In the genomic region with DNA sequence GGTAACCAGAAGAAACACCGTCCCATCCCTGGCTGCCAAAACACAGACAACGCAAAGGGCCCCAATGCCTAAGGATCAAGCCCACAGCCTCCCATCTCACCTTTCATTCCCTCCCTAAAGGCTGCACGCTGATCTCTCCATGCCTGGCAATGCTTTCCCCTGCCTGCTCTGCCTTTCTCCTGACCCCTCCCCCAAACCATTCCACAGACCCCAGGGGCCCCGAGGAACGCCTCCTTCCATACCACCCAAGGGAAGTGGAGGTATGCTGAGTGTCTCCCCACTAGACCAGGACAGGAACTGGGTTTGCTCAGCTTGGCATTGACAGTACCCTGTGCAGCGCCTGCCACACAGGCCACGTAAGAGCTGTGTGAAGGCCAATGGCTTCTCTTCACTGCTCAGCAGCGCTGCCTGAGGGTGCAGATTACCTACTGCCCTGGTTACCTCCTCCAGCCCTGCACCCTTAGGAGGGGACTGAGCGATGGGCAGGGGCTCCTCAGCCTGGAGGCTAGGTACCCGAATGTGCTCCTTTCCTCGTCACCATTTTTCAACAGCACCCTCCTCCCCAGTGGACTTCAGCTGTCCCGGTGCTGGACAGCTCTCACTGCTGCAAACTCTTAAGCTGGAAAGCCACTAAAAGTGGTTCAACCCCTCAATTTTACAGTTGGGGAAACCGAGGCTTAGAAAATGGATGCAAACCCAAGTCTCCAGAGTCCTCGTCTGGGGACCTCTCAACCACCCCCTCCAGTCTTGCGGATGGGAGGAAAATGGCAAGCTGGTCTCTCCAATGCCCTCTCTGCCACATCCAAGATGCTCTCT, we compare ENCODE assay signal across 12 cellular contexts. TPM values are rescaled to one million over a fixed set of nuclear protein-coding genes. Genes with fewer than 3 reads are reported as not detected.
DNase-seq lines count a peak whose midpoint lies in the region; ATAC-seq and TF ChIP-seq lines count a peak whose summit lies in the region.
"Had no signal": no experiment of that assay in that cellular context is flagged by ENCODE, and none has a peak within 500 bp of the region (broad histone marks: within the 10 kb centered on the region; RNA-seq: fewer than 3 reads in every experiment).

No MANE protein-coding gene starts in this region.

- H3K27me3 ChIP-seq in esophagus squamous epithelium: peaks cover 30 to 80% (median 47%) of the 10 kb centered on the region in 4 donors

- H3K4me3 Mint-ChIP-seq in Calu3 (ENCODE audit: low read depth, unreplicated experiment): peak overlapping the region; percentile 5
- peak overlapping the region; percentile 35 for H3K4me3 Mint-ChIP-seq in central memory CD8-positive, alpha-beta T cell
- peak overlapping the region; percentile 13 to 98 (median 68) for H3K4me3 Mint-ChIP-seq in naive B cell

- H3K9me3 Mint-ChIP-seq in Calu3 (ENCODE audit: low read depth, unreplicated experiment) (no peaks in the 10 kb centered on the region), naive B cell (peaks cover 0 to 1% (median 0%) of the 10 kb centered on the region in 7 donors)
- H3K9me3 Mint-ChIP-seq in central memory CD8-positive, alpha-beta T cell: no peaks in the 10 kb centered on the region

- intact Hi-C loops in Calu3 (cut with micrococcal nuclease; ENCODE audit: unreplicated experiment): no loop called here
- intact Hi-C loops in esophagus squamous epithelium (cut with DNase I): no loop called here

- ATAC-seq in central memory CD8-positive, alpha-beta T cell (replicated peaks; ENCODE audit: extremely low read depth, poor library complexity, severe bottlenecking): no peak
- ATAC-seq in naive B cell (ENCODE audit: low read depth in 2 of 2) (no peak), GM19023 (IDR thresholded peaks at IDR 0.05; ENCODE audit: unreplicated experiment) (no peak)
- ATAC-seq: heart left ventricle had no signal

- peaks cover 30 to 75% (median 45%) of the 10 kb centered on the region in 3 donors for H3K4me1 ChIP-seq in esophagus squamous epithelium

- H3K36me3 ChIP-seq in esophagus squamous epithelium: no peaks in the 10 kb centered on the region
- H3K36me3 ChIP-seq: adrenal gland, heart left ventricle, tibial nerve had no signal

- H3K36me3 Mint-ChIP-seq in Calu3 (ENCODE audit: insufficient read depth, unreplicated experiment): peaks cover 35% of the 10 kb centered on the region
- peaks cover 3% of the 10 kb centered on the region for H3K36me3 Mint-ChIP-seq in central memory CD8-positive, alpha-beta T cell (ENCODE audit: insufficient read depth)
- no peaks in the 10 kb centered on the region for H3K36me3 Mint-ChIP-seq in naive B cell

- DNase-seq in Calu3 (no peak), NB4 (ENCODE audit: low read depth) (peak; percentile 52), naive B cell (no peak), anterior cingulate cortex (lab: John Stamatoyannopoulos, UW) (no peak), esophagus squamous epithelium (lab: John Stamatoyannopoulos, UW) (no peak)
- DNase-seq in central memory CD8-positive, alpha-beta T cell (ENCODE audit: low spot score in 2 of 2): no peak
- no peak for DNase-seq in stimulated activated CD4-positive, alpha-beta T cell treated with anti-CD3 and anti-CD28 coated beads, Interleukin-1b, Interleukin-23, amount 100 ng/mL, for 48 hours
- DNase-seq: heart left ventricle; stimulated activated CD4-positive, alpha-beta T cell treated with anti-CD3 and anti-CD28 coated beads, Interleukin-4, amount 100 ng/mL, for 1 hour had no signal

- 16 to 23% methylated on average over 9 to 12 of the region's 15 CpGs for WGBS in esophagus squamous epithelium, 2 donors

- no peak for TF ChIP-seq CTCF in Calu3 (IDR thresholded peaks at IDR 0.05; ENCODE audit: unreplicated experiment)
- TF ChIP-seq CTCF in NB4 (IDR thresholded peaks at IDR 0.05; ENCODE audit: low read depth, low read length): no peak
- TF ChIP-seq CTCF in esophagus squamous epithelium (IDR thresholded peaks at IDR 0.05): no peak

- CTCF ChIA-PET in Calu3 (lab: Charles Lee): interaction anchor here (2.8 to 9.8 kb wide), 6 partner anchors 15 to 104 kb away, joined by 26 to 496 read pairs (median 84); a partner anchor contains a TSS

- no peaks in the 10 kb centered on the region for H3K9me3 ChIP-seq in esophagus squamous epithelium
- H3K9me3 ChIP-seq: adrenal gland, heart left ventricle, tibial nerve had no signal

- H3K4me1 Mint-ChIP-seq in Calu3 (ENCODE audit: low read depth, unreplicated experiment) (peaks cover 43% of the 10 kb centered on the region), naive B cell (peaks cover 40 to 50% (median 45%) of the 10 kb centered on the region in 3 donors)
- peaks cover 26% of the 10 kb centered on the region for H3K4me1 Mint-ChIP-seq in central memory CD8-positive, alpha-beta T cell

- H3K27me3 Mint-ChIP-seq in Calu3 (ENCODE audit: unreplicated experiment) (peaks cover 36% of the 10 kb centered on the region), naive B cell (peaks cover 5 to 53% (median 44%) of the 10 kb centered on the region in 3 donors)
- peaks cover 50% of the 10 kb centered on the region for H3K27me3 Mint-ChIP-seq in central memory CD8-positive, alpha-beta T cell

- no peak overlapping the region for H3K27ac ChIP-seq in esophagus squamous epithelium
- H3K27ac ChIP-seq: adrenal gland, heart left ventricle, tibial nerve had no signal

- no peak overlapping the region for H3K4me3 ChIP-seq in NB4 (ENCODE audit: low read depth, low read length)
- no peak overlapping the region for H3K4me3 ChIP-seq in esophagus squamous epithelium
- H3K4me3 ChIP-seq: tibial nerve had no signal

- no peak overlapping the region for H3K27ac Mint-ChIP-seq in Calu3 (ENCODE audit: unreplicated experiment)
- H3K27ac Mint-ChIP-seq in central memory CD8-positive, alpha-beta T cell (ENCODE audit: low read depth): no peak overlapping the region
- no peak overlapping the region for H3K27ac Mint-ChIP-seq in naive B cell

- BruUV-seq in Calu3 (replicated peaks; lab: Mats Ljungman, UMichigan): no TSS peak

- TF ChIP-seq POLR2A in NB4 (IDR thresholded peaks at IDR 0.05; ENCODE audit: extremely low read depth, insufficient read length): no peak
- no peak for TF ChIP-seq POLR2A in esophagus squamous epithelium (IDR thresholded peaks at IDR 0.05)

RNA-seq across cellular contexts. Expression of a gene that starts 45.0 kb away (rescaled TPM):
- total RNA-seq in Calu3 (2022): 46.6 and 46.7 TPM in 2 replicates
- polyA plus RNA-seq in naive B cell (ENCODE audit: low read depth in 6 of 6): not detected
- 1 to 10 TPM in 3 of 4 donors, under 1 TPM in 1; 0.09 to 1.7 (median 1.3) TPM for total RNA-seq in esophagus squamous epithelium

Comparison
In these comparisons a context has a peak if more than half of its experiments do, and no peak if none do; other contexts are left out.
1. H3K4me3 Mint-ChIP-seq: peak in every context shown above with its lines; median percentile 68 in naive B cell; 35 in central memory CD8-positive, alpha-beta T cell; 5 in Calu3.
2. RNA of a gene that starts 45.0 kb away (total RNA-seq): 46.6 to 46.7 TPM in Calu3; 0.09 to 1.7 TPM in esophagus squamous epithelium; every median in the first group is over 10 times any median in the second.